Comparison of ENCODE assay signal across 19 cellular contexts in genomic region chr7:44154703-44155102, GRCh38. TPM values are rescaled to one million over a fixed set of nuclear protein-coding genes. Genes with fewer than 3 reads are reported as not detected.
"Had no signal": no experiment of that assay in that cellular context is flagged by ENCODE, and none has a peak within 500 bp of the region (broad histone marks: within the 10 kb centered on the region; RNA-seq: fewer than 3 reads in every experiment).

No MANE protein-coding gene starts in this region.

- DNase-seq: activated CD4-positive, alpha-beta T cell treated with anti-CD3 and anti-CD28 coated beads, Interleukin-2, amount 50 U/mL, for 1 hour; activated CD4-positive, CD25-positive, alpha-beta regulatory T cell; activated CD8-positive, alpha-beta memory T cell treated with anti-CD3 and anti-CD28 coated beads for 24 hours; activated naive CD4-positive, alpha-beta T cell treated with anti-CD3 and anti-CD28 coated beads for 36 hours; activated naive CD8-positive, alpha-beta T cell treated with anti-CD3 and anti-CD28 coated beads, Interleukin-2, amount 50 U/mL, for 24 hours; activated T-cell treated with anti-CD3 and anti-CD28 coated beads for 4 hours; kidney; left ventricle myocardium inferior; mucosa of descending colon; naive thymus-derived CD4-positive, alpha-beta T cell; stimulated activated CD4-positive, alpha-beta T cell treated with anti-CD3 and anti-CD28 coated beads, Interleukin-4, amount 100 ng/mL, for 4 hours; stimulated activated naive CD8-positive, alpha-beta T cell treated with anti-CD3 and anti-CD28 coated beads, Interleukin-15, Interleukin-2, amounts not matched to agents 100 U/mL and 50 U/mL, for 24 hours; transverse colon had no signal

- H3K4me1 ChIP-seq: esophagus muscularis mucosa, transverse colon had no signal

- H3K27me3 ChIP-seq: cardiac muscle cell, esophagus muscularis mucosa, transverse colon had no signal

- H3K36me3 ChIP-seq: cardiac muscle cell, esophagus muscularis mucosa, left ventricle myocardium inferior, transverse colon had no signal

- H3K4me1 Mint-ChIP-seq: activated naive CD8-positive, alpha-beta T cell treated with anti-CD3 and anti-CD28 coated beads, Interleukin-2, amount 50 U/mL, for 24 hours; naive thymus-derived CD4-positive, alpha-beta T cell had no signal

- H3K36me3 Mint-ChIP-seq: naive thymus-derived CD4-positive, alpha-beta T cell had no signal

- H3K4me3 Mint-ChIP-seq: activated naive CD4-positive, alpha-beta T cell treated with anti-CD3 and anti-CD28 coated beads for 36 hours; activated naive CD8-positive, alpha-beta T cell treated with anti-CD3 and anti-CD28 coated beads, Interleukin-2, amount 50 U/mL, for 24 hours; naive thymus-derived CD4-positive, alpha-beta T cell had no signal

- H3K27ac ChIP-seq: cardiac muscle cell, esophagus muscularis mucosa, left ventricle myocardium inferior, skin epidermis, transverse colon had no signal

- H3K9me3 Mint-ChIP-seq: activated naive CD4-positive, alpha-beta T cell treated with anti-CD3 and anti-CD28 coated beads for 36 hours; activated naive CD8-positive, alpha-beta T cell treated with anti-CD3 and anti-CD28 coated beads, Interleukin-2, amount 50 U/mL, for 24 hours; naive thymus-derived CD4-positive, alpha-beta T cell had no signal

- H3K27me3 Mint-ChIP-seq: activated naive CD8-positive, alpha-beta T cell treated with anti-CD3 and anti-CD28 coated beads, Interleukin-2, amount 50 U/mL, for 24 hours had no signal

- ATAC-seq: activated naive CD8-positive, alpha-beta T cell treated with anti-CD3 and anti-CD28 coated beads, Interleukin-2, amount 50 U/mL, for 24 hours; mucosa of descending colon; naive thymus-derived CD4-positive, alpha-beta T cell; stimulated activated naive CD8-positive, alpha-beta T cell treated with anti-CD3 and anti-CD28 coated beads, Interleukin-15, Interleukin-2, amounts not matched to agents 100 U/mL and 50 U/mL, for 24 hours had no signal

- H3K4me3 ChIP-seq: cardiac muscle cell, esophagus muscularis mucosa, left ventricle myocardium inferior, mucosa of descending colon, skin epidermis, transverse colon had no signal

- H3K9me3 ChIP-seq: esophagus muscularis mucosa, left ventricle myocardium inferior, mucosa of descending colon, transverse colon had no signal

- H3K27ac Mint-ChIP-seq: activated naive CD4-positive, alpha-beta T cell treated with anti-CD3 and anti-CD28 coated beads for 36 hours; activated naive CD8-positive, alpha-beta T cell treated with anti-CD3 and anti-CD28 coated beads, Interleukin-2, amount 50 U/mL, for 24 hours; naive thymus-derived CD4-positive, alpha-beta T cell had no signal

RNA-seq across cellular contexts. Expression of gene MYL7, which starts 13.6 kb away (rescaled TPM):
- total RNA-seq: activated naive CD4-positive, alpha-beta T cell treated with anti-CD3 and anti-CD28 coated beads for 36 hours; esophagus muscularis mucosa; glomerular endothelial cell; kidney; naive thymus-derived CD4-positive, alpha-beta T cell; renal cortical epithelial cell; T-helper 2 cell treated with Interferon-gamma antibody and Interleukin-4, amounts not matched to agents 100 ng/mL and 5 ng/mL, for 36 hours; transverse colon had no signal
- polyA plus RNA-seq: naive thymus-derived CD4-positive, alpha-beta T cell had no signal
